In genomic region chr1:26724118-26724517, GRCh38 we compare ENCODE assay signal across 10 cellular contexts. TPM values are rescaled to one million over a fixed set of nuclear protein-coding genes. Genes with fewer than 3 reads are reported as not detected.
A peak's percentile ranks its signal among the peaks of the same experiment; 100 is the strongest.
DNase-seq lines count a peak whose midpoint lies in the region; ATAC-seq, FAIRE-seq and TF ChIP-seq lines count a peak whose summit lies in the region.
"Had no signal": no experiment of that assay in that cellular context is flagged by ENCODE, and none has a peak within 500 bp of the region (broad histone marks: within the 10 kb centered on the region; RNA-seq: fewer than 3 reads in every experiment).

No MANE protein-coding gene starts in this region.

- H2BK12ac ChIP-seq in mesenchymal stem cell (ENCODE audit: low read length in 2 of 2) = no peak overlapping the region

- no peak for DNase-seq in activated T-cell treated with anti-CD3 and anti-CD28 coated beads, Interleukin-2, amount 50 U/mL, for 72 hours
- DNase-seq in activated T-cell treated with anti-CD3 and anti-CD28 coated beads for 4 hours (no peak), GM12878 (ENCODE audit: low read depth, low spot score) (no peak), mesenchymal stem cell (no peak), ureter (ENCODE audit: low spot score) (no peak)
- DNase-seq in activated naive CD4-positive, alpha-beta T cell treated with Interleukin-2 at 50 U/mL for 16 hours = no peak
- DNase-seq in activated T-helper 2 cell treated with anti-CD3 and anti-CD28 coated beads, Interferon-gamma antibody, Interleukin-2, Interleukin-4, amounts not matched to agents 10 μg/mL and 5 μg/mL and 100 μg/mL, durations not matched to agents 14 hours and 24 hours and 36 hours (ENCODE audit: low spot score) = no peak

- peak overlapping the region; percentile 41 for H3K27ac ChIP-seq in GM12878 (ENCODE audit: control insufficient read depth, insufficient read depth)
- H3K27ac ChIP-seq in mesenchymal stem cell (ENCODE audit: low read length, poor library complexity, severe bottlenecking) = no peak overlapping the region
- H3K27ac ChIP-seq in thymus (ENCODE audit: low read depth) = peak overlapping the region; percentile 11

- POLR2A ChIA-PET in GM12878 (lab: Charles Lee) = interaction anchor here (0.7 to 3.9 kb wide), 14 partner anchors 15 to 270 kb away, joined by 3 to 23 read pairs (median 4); no protein-coding TSS in a partner anchor

- in situ Hi-C loops in GM12878 (cut with MboI) = no loop called here

- H3K4me1 Mint-ChIP-seq in activated T-cell treated with anti-CD3 and anti-CD28 coated beads, Interleukin-2, amount 50 U/mL, for 72 hours (ENCODE audit: low read depth) = peaks cover 94% of the 10 kb centered on the region
- peaks cover 79% of the 10 kb centered on the region for H3K4me1 Mint-ChIP-seq in activated T-helper 2 cell treated with anti-CD3 and anti-CD28 coated beads, Interferon-gamma antibody, Interleukin-2, Interleukin-4, amounts not matched to agents 10 μg/mL and 5 μg/mL and 100 μg/mL, durations not matched to agents 14 hours and 24 hours and 36 hours (ENCODE audit: low read depth)

- H3K79me1 ChIP-seq in mesenchymal stem cell (replicated peaks; ENCODE audit: low read length, poor library complexity, severe bottlenecking) = peaks cover 2% of the 10 kb centered on the region

- no peak for TF ChIP-seq EP300 in GM12878 (IDR thresholded peaks at IDR 0.05; ENCODE audit: borderline replicate concordance in 1 of 2, control insufficient read depth in 1 of 2, low read depth in 2 of 2, low read length in 2 of 2)

- peaks cover 0 to 7% of the 10 kb centered on the region in 2 donors for H3K36me3 Mint-ChIP-seq in activated T-cell treated with anti-CD3 and anti-CD28 coated beads, Interleukin-2, amount 50 U/mL, for 72 hours (ENCODE audit: insufficient read depth in 2 of 2)
- peaks cover 45% of the 10 kb centered on the region for H3K36me3 Mint-ChIP-seq in activated T-helper 2 cell treated with anti-CD3 and anti-CD28 coated beads, Interferon-gamma antibody, Interleukin-2, Interleukin-4, amounts not matched to agents 10 μg/mL and 5 μg/mL and 100 μg/mL, durations not matched to agents 14 hours and 24 hours and 36 hours (ENCODE audit: low read depth)

- H4K20me1 ChIP-seq in GM12878 (ENCODE audit: control insufficient read depth, insufficient read depth) = peaks cover 9% of the 10 kb centered on the region; the same call in 1 of the 2 replicates

- CTCF ChIA-PET in GM12878 (lab: Yijun Ruan, JAX) = interaction anchor here (0.6 to 7.7 kb wide), 12 partner anchors 10 to 636 kb away, joined by 3 to 50 read pairs (median 5); partner anchors contain the start of gene PIGV

- no peak overlapping the region for H2BK120ac ChIP-seq in mesenchymal stem cell (ENCODE audit: low read depth, low read length)

- no peak overlapping the region for H3K27ac Mint-ChIP-seq in activated T-cell treated with anti-CD3 and anti-CD28 coated beads, Interleukin-2, amount 50 U/mL, for 72 hours
- no peak overlapping the region for H3K27ac Mint-ChIP-seq in activated T-helper 2 cell treated with anti-CD3 and anti-CD28 coated beads, Interferon-gamma antibody, Interleukin-2, Interleukin-4, amounts not matched to agents 10 μg/mL and 5 μg/mL and 100 μg/mL, durations not matched to agents 14 hours and 24 hours and 36 hours

- no peaks in the 10 kb centered on the region for H3K27me3 ChIP-seq in GM12878 (replicated peaks in 1 of 2; ENCODE audit: control insufficient read depth in 2 of 2, insufficient read depth in 2 of 2, low read length in 1 of 2)
- no peaks in the 10 kb centered on the region for H3K27me3 ChIP-seq in mesenchymal stem cell (ENCODE audit: control insufficient read depth in 1 of 2, insufficient read depth in 1 of 2, low read length in 2 of 2)
- H3K27me3 ChIP-seq in thymus (ENCODE audit: control insufficient read depth, insufficient read depth) = no peaks in the 10 kb centered on the region

- H2BK5ac ChIP-seq in mesenchymal stem cell (ENCODE audit: low read depth, low read length, poor library complexity, severe bottlenecking) = no peak overlapping the region

- H3K9ac ChIP-seq in GM12878 (ENCODE audit: control insufficient read depth, insufficient read depth, low read length) (no peak overlapping the region), mesenchymal stem cell (ENCODE audit: low read length) (peak overlapping the region; percentile 1)

- H3K4me1 ChIP-seq in GM12878 (ENCODE audit: control insufficient read depth, insufficient read depth, low read length) (peaks cover 50% of the 10 kb centered on the region), mesenchymal stem cell (ENCODE audit: control insufficient read depth, insufficient read depth, low read depth, low read length) (peaks cover 13% of the 10 kb centered on the region), thymus (ENCODE audit: control insufficient read depth, insufficient read depth, low read length) (peaks cover 36% of the 10 kb centered on the region)

- intact Hi-C loops in GM12878 (cut with micrococcal nuclease; ENCODE audit: unreplicated experiment) = no loop called here
- intact Hi-C loops in activated T-helper 2 cell treated with anti-CD3 and anti-CD28 coated beads, Interferon-gamma antibody, Interleukin-2, Interleukin-4, amounts not matched to agents 10 μg/mL and 5 μg/mL and 100 μg/mL, durations not matched to agents 14 hours and 24 hours and 36 hours (cut with micrococcal nuclease) = no loop called here

- no peak for ATAC-seq in activated T-cell treated with anti-CD3 and anti-CD28 coated beads, Interleukin-2, amount 50 U/mL, for 72 hours (replicated peaks in 1 of 2)
- peak; percentile 36 for ATAC-seq in GM12878

- peak overlapping the region; percentile 49 for H3K4me3 ChIP-seq in GM12878
- no peak overlapping the region for H3K4me3 ChIP-seq in mesenchymal stem cell (ENCODE audit: insufficient read depth in 1 of 2, low read depth in 1 of 2, low read length in 2 of 2)
- H3K4me3 ChIP-seq in thymus (ENCODE audit: low read length) = no peak overlapping the region

- H3K36me3 ChIP-seq in GM12878 (ENCODE audit: control insufficient read depth in 2 of 2, insufficient read depth in 2 of 2, low read length in 1 of 2) = peaks cover 0 to 3% of the 10 kb centered on the region in 2 experiments
- H3K36me3 ChIP-seq in mesenchymal stem cell (ENCODE audit: control insufficient read depth in 1 of 2, insufficient read depth in 2 of 2, low read depth in 1 of 2, low read length in 2 of 2) = peaks cover 1 to 8% of the 10 kb centered on the region in 2 experiments
- H3K36me3 ChIP-seq in thymus (ENCODE audit: control insufficient read depth, insufficient read depth) = peaks cover 1% of the 10 kb centered on the region

- H2AK5ac ChIP-seq in mesenchymal stem cell (ENCODE audit: low read length, severe bottlenecking) = no peak overlapping the region

- H3K9me3 ChIP-seq in GM12878 (replicated peaks; ENCODE audit: control insufficient read depth, insufficient read depth, low read length) (no peaks in the 10 kb centered on the region), mesenchymal stem cell (ENCODE audit: control insufficient read depth, low read length) (no peaks in the 10 kb centered on the region), thymus (ENCODE audit: control insufficient read depth) (no peaks in the 10 kb centered on the region)

- no TSS peak for BruUV-seq in GM12878 (replicated peaks; lab: Mats Ljungman, UMichigan)

- no peak overlapping the region for H3K14ac ChIP-seq in mesenchymal stem cell (ENCODE audit: low read length in 2 of 2)

- no peak overlapping the region for H2BK15ac ChIP-seq in mesenchymal stem cell (ENCODE audit: low read depth, poor library complexity, severe bottlenecking)

- H3K23ac ChIP-seq in mesenchymal stem cell (ENCODE audit: low read length in 2 of 2) = no peak overlapping the region

- H3K4ac ChIP-seq in mesenchymal stem cell (ENCODE audit: low read depth in 1 of 2, low read length in 2 of 2) = no peak overlapping the region

- no peaks in the 10 kb centered on the region for H3K9me3 Mint-ChIP-seq in activated T-cell treated with anti-CD3 and anti-CD28 coated beads, Interleukin-2, amount 50 U/mL, for 72 hours
- H3K9me3 Mint-ChIP-seq in activated T-helper 2 cell treated with anti-CD3 and anti-CD28 coated beads, Interferon-gamma antibody, Interleukin-2, Interleukin-4, amounts not matched to agents 10 μg/mL and 5 μg/mL and 100 μg/mL, durations not matched to agents 14 hours and 24 hours and 36 hours = no peaks in the 10 kb centered on the region
- H3K9me3 Mint-ChIP-seq: dendritic cell treated with granulocyte-macrophage colony-stimulating factor and Interleukin-4, amounts not matched to agents 40 ng/mL and 50 ng/mL, for 4 days had no signal

- H4K8ac ChIP-seq in mesenchymal stem cell (ENCODE audit: low read length) = no peak overlapping the region

- peaks cover 94% of the 10 kb centered on the region for H3K79me2 ChIP-seq in GM12878 (ENCODE audit: control insufficient read depth, insufficient read depth, low read length)

- H2AFZ ChIP-seq in GM12878 (ENCODE audit: control insufficient read depth, low read depth, low read length) = no peak overlapping the region
- no peak overlapping the region for H2AFZ ChIP-seq in mesenchymal stem cell (ENCODE audit: low read depth, low read length)

- WGBS in GM12878 (ENCODE audit: insufficient coverage, insufficient replicate concordance, low lambda C conversion rate, missing lambda C conversion rate) = 0% methylated on average over 2 of the region's 2 CpGs
- 69% methylated on average over 2 of the region's 2 CpGs for WGBS in mesenchymal stem cell
- WGBS in thymus = 60% methylated on average over 2 of the region's 2 CpGs

- SMC1A ChIA-PET in GM12878 (lab: Charles Lee; ENCODE audit: uncharacterized antibody, unreplicated experiment) = interaction anchor here (0.7 to 10.0 kb wide), 14 partner anchors 8 to 125 kb away, joined by 3 to 128 read pairs (median 5); no protein-coding TSS in a partner anchor

- no peak overlapping the region for H3K18ac ChIP-seq in mesenchymal stem cell (ENCODE audit: low read depth in 1 of 2, low read length in 2 of 2)

- no peak for TF ChIP-seq POLR2A in GM12878 (IDR thresholded peaks at IDR 0.05; ENCODE audit: low read depth, low read length)

- FAIRE-seq in GM12878 (lab: Jason Lieb, UNC) = no peak
- FAIRE-seq: RCC 7860 had no signal

- no peak overlapping the region for H4K91ac ChIP-seq in mesenchymal stem cell (ENCODE audit: low read length)

- H3K4me2 ChIP-seq in GM12878 (ENCODE audit: control insufficient read depth, insufficient read depth) (peak overlapping the region; percentile 77), mesenchymal stem cell (ENCODE audit: low read length, poor library complexity, severe bottlenecking) (no peak overlapping the region)

- TF ChIP-seq RAD21 in GM12878 (IDR thresholded peaks at IDR 0.05; ENCODE audit: insufficient read depth, low read depth, low read length) = no peak

- H3K27me3 Mint-ChIP-seq in activated T-cell treated with anti-CD3 and anti-CD28 coated beads, Interleukin-2, amount 50 U/mL, for 72 hours (ENCODE audit: low read depth) = no peaks in the 10 kb centered on the region
- no peaks in the 10 kb centered on the region for H3K27me3 Mint-ChIP-seq in activated T-helper 2 cell treated with anti-CD3 and anti-CD28 coated beads, Interferon-gamma antibody, Interleukin-2, Interleukin-4, amounts not matched to agents 10 μg/mL and 5 μg/mL and 100 μg/mL, durations not matched to agents 14 hours and 24 hours and 36 hours (ENCODE audit: low read depth)
- H3K27me3 Mint-ChIP-seq: dendritic cell treated with granulocyte-macrophage colony-stimulating factor and Interleukin-4, amounts not matched to agents 40 ng/mL and 50 ng/mL, for 4 days had no signal

- RAD21 ChIA-PET in GM12878 (lab: Charles Lee; ENCODE audit: unreplicated experiment) = interaction anchor here (0.5 to 2.9 kb wide), 15 partner anchors 15 to 642 kb away, joined by 3 to 15 read pairs (median 4); partner anchors contain the start of gene PIGV

- TF ChIP-seq CTCF in GM12878 (IDR thresholded peaks at IDR 0.05 in 2 of 3, conservative IDR thresholded peaks at IDR 0.05 in 1 of 3; ENCODE audit: control insufficient read depth in 2 of 3, extremely low read depth in 1 of 3, insufficient read depth in 1 of 3, low read depth in 3 of 3, low read length in 3 of 3) = no peak

- H3K4me3 Mint-ChIP-seq in activated T-cell treated with anti-CD3 and anti-CD28 coated beads, Interleukin-2, amount 50 U/mL, for 72 hours = peak overlapping the region; percentile 24 to 41
- no peak overlapping the region for H3K4me3 Mint-ChIP-seq in activated T-helper 2 cell treated with anti-CD3 and anti-CD28 coated beads, Interferon-gamma antibody, Interleukin-2, Interleukin-4, amounts not matched to agents 10 μg/mL and 5 μg/mL and 100 μg/mL, durations not matched to agents 14 hours and 24 hours and 36 hours (ENCODE audit: low read depth)

RNA-seq across cellular contexts. Expression of gene ARID1A, which starts 28.3 kb away (rescaled TPM):
- total RNA-seq in activated T-cell treated with anti-CD3 and anti-CD28 coated beads, Interleukin-2, amount 50 U/mL, for 72 hours = 10 to 100 TPM; 95.1 to 97.3 TPM
- 132 and 155 TPM in 2 replicates for total RNA-seq in GM12878 (2013; cell fraction: nucleolus; rRNA removed)
- total RNA-seq in GM12878 (2014; rRNA removed) (20.5 and 24.3 TPM in 2 replicates), GM12878 (2014; rRNA removed; fragmentation: Illumina TruSeq; extraction: Trizol) (22.7 and 23.6 TPM in 2 replicates), GM12878 (2021) (93.4 and 98.0 TPM in 2 replicates), ureter (119 TPM)
- 28.6 TPM for polyA plus RNA-seq in GM12878 (2011; ENCODE audit: low read depth)
- polyA plus RNA-seq in GM12878 (2011; rRNA removed) (9.4 and 13.1 TPM in 2 replicates), GM12878 (2014; fragmentation: Illumina TruSeq; extraction: Trizol) (59.0 and 75.1 TPM in 2 replicates), GM12878 (2014; fragmentation: Nextera tagmentation; extraction: Ambion mirVana) (10 to 100 TPM in 1 of 2 experiments, 1 to 10 TPM in 1; 10.0 to 24.5 TPM), GM12878 (2014; rRNA removed) (41.6 and 57.8 TPM in 2 replicates), GM12878 (2016; fragmentation: Nextera tagmentation; extraction: Ambion mirVana) (10 to 100 TPM; 22.2 to 22.8 TPM), thymus (30.7 TPM)
- 18.8 and 23.5 TPM in 2 replicates for polyA plus RNA-seq in GM12878 (2011; cell fraction: cytosol; rRNA removed)
- 49.4 and 77.8 TPM in 2 replicates for polyA plus RNA-seq in GM12878 (2011; cell fraction: nucleus; rRNA removed)
- 44.5 and 51.6 TPM in 2 replicates for polyA plus RNA-seq in GM12878 (2012)
- 31.7 and 33.9 TPM in 2 replicates for polyA minus RNA-seq in GM12878 (2011; rRNA and poly(A)+ RNA removed)
- 29.7 and 37.3 TPM in 2 replicates for polyA minus RNA-seq in GM12878 (2011; cell fraction: cytosol; rRNA and poly(A)+ RNA removed)
- polyA minus RNA-seq in GM12878 (2011; cell fraction: nucleus; rRNA and poly(A)+ RNA removed) = 18.1 and 41.5 TPM in 2 replicates
- 46.7 TPM for polyA plus RNA-seq in mesenchymal stem cell (2013, experiment 1 of 2)
- 43.3 TPM for polyA plus RNA-seq in mesenchymal stem cell (2013, experiment 2 of 2)
- total RNA-seq in activated T-helper 2 cell treated with anti-CD3 and anti-CD28 coated beads, Interferon-gamma antibody, Interleukin-2, Interleukin-4, amounts not matched to agents 10 μg/mL and 5 μg/mL and 100 μg/mL, durations not matched to agents 14 hours and 24 hours and 36 hours = 109 TPM in 2 replicates
